21 cellular contexts compared by ENCODE assay signal in genomic region chr7:16904086-16904485, GRCh38. TPM values are rescaled to one million over a fixed set of nuclear protein-coding genes. Genes with fewer than 3 reads are reported as not detected.
"Had no signal": no experiment of that assay in that cellular context is flagged by ENCODE, and none has a peak within 500 bp of the region (broad histone marks: within the 10 kb centered on the region; RNA-seq: fewer than 3 reads in every experiment).

No MANE protein-coding gene starts in this region.

- ATAC-seq: activated CD8-positive, alpha-beta memory T cell treated with anti-CD3 and anti-CD28 coated beads, Interleukin-2, amount 10 ng/mL, durations not matched to agents 7 days and 5 days; activated naive CD4-positive, alpha-beta T cell treated with anti-CD3 and anti-CD28 coated beads, Interleukin-2, amount 50 U/mL, for 72 hours; natural killer cell had no signal

- H3K4me3 ChIP-seq: colonic mucosa, lung, ovary had no signal

- H3K4me1 Mint-ChIP-seq: activated CD8-positive, alpha-beta memory T cell treated with anti-CD3 and anti-CD28 coated beads, Interleukin-2, amount 10 ng/mL, durations not matched to agents 7 days and 5 days; natural killer cell had no signal

- H3K9me3 Mint-ChIP-seq: activated T-cell treated with anti-CD3 and anti-CD28 coated beads, Interleukin-2, amount 50 U/mL, for 24 hours; natural killer cell; stimulated activated naive CD8-positive, alpha-beta T cell treated with anti-CD3 and anti-CD28 coated beads, Interleukin-15, Interleukin-2, amounts not matched to agents 100 ng/mL and 50 ng/mL, for 24 hours; T-helper 2 cell treated with Interferon-gamma antibody and Interleukin-4, amounts not matched to agents 5 μg/mL and 100 μg/mL, for 36 hours had no signal

- H3K27me3 ChIP-seq: colonic mucosa, ovary had no signal

- H3K36me3 ChIP-seq: colonic mucosa, ovary had no signal

- H3K9me3 ChIP-seq: colonic mucosa, ovary had no signal

- H3K27ac Mint-ChIP-seq: activated CD8-positive, alpha-beta memory T cell treated with anti-CD3 and anti-CD28 coated beads, Interleukin-2, amount 10 ng/mL, durations not matched to agents 7 days and 5 days; activated naive CD4-positive, alpha-beta T cell treated with anti-CD3 and anti-CD28 coated beads, Interleukin-2, amount 50 U/mL, for 72 hours; activated T-cell treated with anti-CD3 and anti-CD28 coated beads, Interleukin-2, amount 50 U/mL, for 24 hours; natural killer cell; stimulated activated naive CD8-positive, alpha-beta T cell treated with anti-CD3 and anti-CD28 coated beads, Interleukin-15, Interleukin-2, amounts not matched to agents 100 ng/mL and 50 ng/mL, for 24 hours; T-helper 2 cell treated with Interferon-gamma antibody and Interleukin-4, amounts not matched to agents 5 μg/mL and 100 μg/mL, for 36 hours had no signal

- H3K4me3 Mint-ChIP-seq: activated CD8-positive, alpha-beta memory T cell treated with anti-CD3 and anti-CD28 coated beads, Interleukin-2, amount 10 ng/mL, durations not matched to agents 7 days and 5 days; activated T-cell treated with anti-CD3 and anti-CD28 coated beads, Interleukin-2, amount 50 U/mL, for 24 hours; natural killer cell; stimulated activated naive CD8-positive, alpha-beta T cell treated with anti-CD3 and anti-CD28 coated beads, Interleukin-15, Interleukin-2, amounts not matched to agents 100 ng/mL and 50 ng/mL, for 24 hours; T-helper 2 cell treated with Interferon-gamma antibody and Interleukin-4, amounts not matched to agents 5 μg/mL and 100 μg/mL, for 36 hours had no signal

- DNase-seq: activated CD4-positive, alpha-beta T cell treated with anti-CD3 and anti-CD28 coated beads for 1 hour; activated CD4-positive, alpha-beta T cell treated with anti-CD3 and anti-CD28 coated beads, Interleukin-2, amount 50 U/mL, for 48 hours; activated CD8-positive, alpha-beta memory T cell treated with anti-CD3 and anti-CD28 coated beads, Interleukin-2, amount 10 ng/mL, durations not matched to agents 7 days and 5 days; activated effector memory CD4-positive, alpha-beta T cell treated with Interleukin-2 at 50 U/mL for 16 hours; activated T-cell treated with anti-CD3 and anti-CD28 coated beads, Interleukin-2, amount 50 U/mL, for 24 hours; anterior cingulate cortex; colonic mucosa; effector CD4-positive, alpha-beta T cell; natural killer cell; ovary; stimulated activated CD4-positive, alpha-beta T cell treated with anti-CD3 and anti-CD28 coated beads, Interleukin-4, amount 100 ng/mL, for 24 hours; SW 1271 had no signal

- H3K27ac ChIP-seq: colonic mucosa, ovary had no signal

- H3K36me3 Mint-ChIP-seq: activated CD8-positive, alpha-beta memory T cell treated with anti-CD3 and anti-CD28 coated beads, Interleukin-2, amount 10 ng/mL, durations not matched to agents 7 days and 5 days; activated naive CD4-positive, alpha-beta T cell treated with anti-CD3 and anti-CD28 coated beads, Interleukin-2, amount 50 U/mL, for 72 hours; natural killer cell had no signal

- H3K4me1 ChIP-seq: colonic mucosa had no signal

RNA-seq across cellular contexts. Expression of gene AGR3, which starts 22.3 kb away (rescaled TPM):
- total RNA-seq: activated CD8-positive, alpha-beta memory T cell treated with anti-CD3 and anti-CD28 coated beads, Interleukin-2, amount 10 ng/mL, durations not matched to agents 7 days and 5 days; activated naive CD4-positive, alpha-beta T cell treated with anti-CD3 and anti-CD28 coated beads, Interleukin-2, amount 50 U/mL, for 72 hours; endothelial cell of umbilical vein; fibroblast of lung; glomerular endothelial cell; mononuclear cell; natural killer cell; temporal lobe had no signal
- polyA plus RNA-seq: endothelial cell of umbilical vein, fibroblast of lung had no signal
